Comparison of ENCODE assay signal across 3 cellular contexts in the genomic region with DNA sequence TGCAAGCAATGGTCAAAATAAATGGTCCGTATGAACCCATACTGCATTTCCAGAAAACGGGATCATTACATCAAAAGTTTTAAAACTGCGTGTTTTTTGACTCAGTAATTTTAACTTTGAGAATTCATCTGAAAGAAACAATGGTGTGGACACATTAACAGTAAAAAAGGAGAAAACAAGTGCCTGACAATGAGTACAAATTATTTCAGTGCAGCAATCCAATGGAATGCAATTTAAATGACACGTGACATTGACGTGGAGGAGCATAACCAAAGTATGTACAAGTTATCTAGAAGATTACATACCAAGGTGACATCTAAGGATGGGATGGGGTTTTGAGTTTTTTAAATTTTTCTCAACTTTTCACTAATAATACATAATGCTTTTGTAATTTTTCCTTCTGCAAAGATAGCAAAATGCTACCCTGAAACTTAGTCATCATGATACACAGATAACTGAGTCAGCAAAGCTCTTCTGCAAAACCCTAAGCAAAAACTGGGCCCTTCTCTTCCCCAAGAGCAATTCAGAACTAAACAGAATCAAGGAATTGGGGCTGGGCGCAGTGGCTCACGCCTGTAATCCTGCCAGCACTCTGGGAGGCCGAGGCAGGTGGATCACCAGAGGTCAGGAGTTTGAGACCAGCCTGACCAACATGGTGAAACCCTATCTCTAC.
TF ChIP-seq lines count a peak whose summit lies in the region.

No MANE protein-coding gene starts in this region.

TF ChIP-seq in HepG2, 621 proteins besides CTCF, POLR2A, EP300 and RAD21 (continues in another document):
- TF ChIP-seq RBFOX2 (IDR thresholded peaks at IDR 0.05; ENCODE audit: low read depth, low read length) (peak; percentile 37), BHLHE40 (IDR thresholded peaks at IDR 0.05; ENCODE audit: low read length) (no peak), ZNF616 (CRISPR knock-in tag; IDR thresholded peaks at IDR 0.05; ENCODE audit: low read depth) (no peak), MIER2 (CRISPR knock-in tag; IDR thresholded peaks at IDR 0.05) (no peak), ZNF615 (CRISPR knock-in tag; IDR thresholded peaks at IDR 0.05; ENCODE audit: borderline replicate concordance) (no peak), SMC3 (IDR thresholded peaks at IDR 0.05; ENCODE audit: low read length) (no peak), ZNF713 (CRISPR knock-in tag; IDR thresholded peaks at IDR 0.05) (no peak), SNAPC2 (CRISPR knock-in tag; IDR thresholded peaks at IDR 0.05) (0 out of 2 replicates have a peak, but pooled peaks have one; percentile 47), MAFK (conservative IDR thresholded peaks at IDR 0.05 in 1 of 2, IDR thresholded peaks at IDR 0.05 in 1 of 2; ENCODE audit: low read length in 2 of 2) (peak; percentile 74 to 85), CREB1 (IDR thresholded peaks at IDR 0.05) (no peak), CREB1 (CRISPR knock-in tag; IDR thresholded peaks at IDR 0.05) (no peak), CENPT (CRISPR knock-in tag; IDR thresholded peaks at IDR 0.05; ENCODE audit: low read depth) (no peak), NFE2L1 (CRISPR knock-in tag; IDR thresholded peaks at IDR 0.05; ENCODE audit: borderline replicate concordance) (no peak), NR1H2 (CRISPR knock-in tag; IDR thresholded peaks at IDR 0.05; ENCODE audit: borderline replicate concordance, low read depth) (no peak), ZBTB1 (CRISPR knock-in tag; IDR thresholded peaks at IDR 0.05; ENCODE audit: borderline replicate concordance) (no peak)
- TF ChIP-seq, protein P1, sequence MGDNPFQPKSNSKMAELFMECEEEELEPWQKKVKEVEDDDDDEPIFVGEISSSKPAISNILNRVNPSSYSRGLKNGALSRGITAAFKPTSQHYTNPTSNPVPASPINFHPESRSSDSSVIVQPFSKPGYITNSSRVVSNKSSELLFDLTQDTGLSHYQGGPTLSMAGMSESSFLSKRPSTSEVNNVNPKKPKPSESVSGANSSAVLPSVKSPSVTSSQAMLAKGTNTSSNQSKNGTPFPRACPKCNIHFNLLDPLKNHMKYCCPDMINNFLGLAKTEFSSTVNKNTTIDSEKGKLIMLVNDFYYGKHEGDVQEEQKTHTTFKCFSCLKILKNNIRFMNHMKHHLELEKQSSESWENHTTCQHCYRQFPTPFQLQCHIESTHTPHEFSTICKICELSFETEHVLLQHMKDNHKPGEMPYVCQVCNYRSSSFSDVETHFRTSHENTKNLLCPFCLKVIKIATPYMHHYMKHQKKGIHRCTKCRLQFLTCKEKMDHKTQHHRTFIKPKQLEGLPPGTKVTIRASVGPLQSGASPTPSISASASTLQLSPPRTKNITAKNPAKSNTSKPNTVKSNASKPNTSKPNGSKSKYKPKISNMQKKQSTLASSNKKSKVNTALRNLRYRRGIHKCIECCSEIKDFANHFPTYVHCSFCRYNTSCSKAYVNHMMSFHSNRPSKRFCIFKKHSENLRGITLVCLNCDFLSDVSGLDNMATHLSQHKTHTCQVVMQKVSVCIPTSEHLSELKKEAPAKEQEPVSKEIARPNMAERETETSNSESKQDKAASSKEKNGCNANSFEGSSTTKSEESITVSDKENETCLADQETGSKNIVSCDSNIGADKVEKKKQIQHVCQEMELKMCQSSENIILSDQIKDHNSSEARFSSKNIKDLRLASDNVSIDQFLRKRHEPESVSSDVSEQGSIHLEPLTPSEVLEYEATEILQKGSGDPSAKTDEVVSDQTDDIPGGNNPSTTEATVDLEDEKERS (CRISPR knock-in tag; IDR thresholded peaks at IDR 0.05) = 0 out of 2 replicates have a peak, but pooled peaks have one; percentile 51
- TF ChIP-seq, protein P2, sequence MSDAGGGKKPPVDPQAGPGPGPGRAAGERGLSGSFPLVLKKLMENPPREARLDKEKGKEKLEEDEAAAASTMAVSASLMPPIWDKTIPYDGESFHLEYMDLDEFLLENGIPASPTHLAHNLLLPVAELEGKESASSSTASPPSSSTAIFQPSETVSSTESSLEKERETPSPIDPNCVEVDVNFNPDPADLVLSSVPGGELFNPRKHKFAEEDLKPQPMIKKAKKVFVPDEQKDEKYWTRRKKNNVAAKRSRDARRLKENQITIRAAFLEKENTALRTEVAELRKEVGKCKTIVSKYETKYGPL (CRISPR knock-in tag; IDR thresholded peaks at IDR 0.05) = no peak
- TF ChIP-seq, protein P3, sequence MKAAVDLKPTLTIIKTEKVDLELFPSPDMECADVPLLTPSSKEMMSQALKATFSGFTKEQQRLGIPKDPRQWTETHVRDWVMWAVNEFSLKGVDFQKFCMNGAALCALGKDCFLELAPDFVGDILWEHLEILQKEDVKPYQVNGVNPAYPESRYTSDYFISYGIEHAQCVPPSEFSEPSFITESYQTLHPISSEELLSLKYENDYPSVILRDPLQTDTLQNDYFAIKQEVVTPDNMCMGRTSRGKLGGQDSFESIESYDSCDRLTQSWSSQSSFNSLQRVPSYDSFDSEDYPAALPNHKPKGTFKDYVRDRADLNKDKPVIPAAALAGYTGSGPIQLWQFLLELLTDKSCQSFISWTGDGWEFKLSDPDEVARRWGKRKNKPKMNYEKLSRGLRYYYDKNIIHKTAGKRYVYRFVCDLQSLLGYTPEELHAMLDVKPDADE (CRISPR knock-in tag; IDR thresholded peaks at IDR 0.05) = no peak

TF ChIP-seq in HEK293, 187 proteins besides CTCF, POLR2A, EP300 and RAD21:
- TF ChIP-seq, protein P4, sequence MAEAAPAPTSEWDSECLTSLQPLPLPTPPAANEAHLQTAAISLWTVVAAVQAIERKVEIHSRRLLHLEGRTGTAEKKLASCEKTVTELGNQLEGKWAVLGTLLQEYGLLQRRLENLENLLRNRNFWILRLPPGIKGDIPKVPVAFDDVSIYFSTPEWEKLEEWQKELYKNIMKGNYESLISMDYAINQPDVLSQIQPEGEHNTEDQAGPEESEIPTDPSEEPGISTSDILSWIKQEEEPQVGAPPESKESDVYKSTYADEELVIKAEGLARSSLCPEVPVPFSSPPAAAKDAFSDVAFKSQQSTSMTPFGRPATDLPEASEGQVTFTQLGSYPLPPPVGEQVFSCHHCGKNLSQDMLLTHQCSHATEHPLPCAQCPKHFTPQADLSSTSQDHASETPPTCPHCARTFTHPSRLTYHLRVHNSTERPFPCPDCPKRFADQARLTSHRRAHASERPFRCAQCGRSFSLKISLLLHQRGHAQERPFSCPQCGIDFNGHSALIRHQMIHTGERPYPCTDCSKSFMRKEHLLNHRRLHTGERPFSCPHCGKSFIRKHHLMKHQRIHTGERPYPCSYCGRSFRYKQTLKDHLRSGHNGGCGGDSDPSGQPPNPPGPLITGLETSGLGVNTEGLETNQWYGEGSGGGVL (tag by site-specific recombination; IDR thresholded peaks at IDR 0.05) = no peak
- TF ChIP-seq, protein P5, sequence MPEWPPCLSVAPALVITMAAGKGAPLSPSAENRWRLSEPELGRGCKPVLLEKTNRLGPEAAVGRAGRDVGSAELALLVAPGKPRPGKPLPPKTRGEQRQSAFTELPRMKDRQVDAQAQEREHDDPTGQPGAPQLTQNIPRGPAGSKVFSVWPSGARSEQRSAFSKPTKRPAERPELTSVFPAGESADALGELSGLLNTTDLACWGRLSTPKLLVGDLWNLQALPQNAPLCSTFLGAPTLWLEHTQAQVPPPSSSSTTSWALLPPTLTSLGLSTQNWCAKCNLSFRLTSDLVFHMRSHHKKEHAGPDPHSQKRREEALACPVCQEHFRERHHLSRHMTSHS (tag by site-specific recombination; IDR thresholded peaks at IDR 0.05) = no peak
- TF ChIP-seq, protein P6, sequence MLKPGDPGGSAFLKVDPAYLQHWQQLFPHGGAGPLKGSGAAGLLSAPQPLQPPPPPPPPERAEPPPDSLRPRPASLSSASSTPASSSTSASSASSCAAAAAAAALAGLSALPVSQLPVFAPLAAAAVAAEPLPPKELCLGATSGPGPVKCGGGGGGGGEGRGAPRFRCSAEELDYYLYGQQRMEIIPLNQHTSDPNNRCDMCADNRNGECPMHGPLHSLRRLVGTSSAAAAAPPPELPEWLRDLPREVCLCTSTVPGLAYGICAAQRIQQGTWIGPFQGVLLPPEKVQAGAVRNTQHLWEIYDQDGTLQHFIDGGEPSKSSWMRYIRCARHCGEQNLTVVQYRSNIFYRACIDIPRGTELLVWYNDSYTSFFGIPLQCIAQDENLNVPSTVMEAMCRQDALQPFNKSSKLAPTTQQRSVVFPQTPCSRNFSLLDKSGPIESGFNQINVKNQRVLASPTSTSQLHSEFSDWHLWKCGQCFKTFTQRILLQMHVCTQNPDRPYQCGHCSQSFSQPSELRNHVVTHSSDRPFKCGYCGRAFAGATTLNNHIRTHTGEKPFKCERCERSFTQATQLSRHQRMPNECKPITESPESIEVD (tag by site-specific recombination; IDR thresholded peaks at IDR 0.05) = peak; percentile 41; the same call in 1 of the 2 replicates

TF ChIP-seq in GM12878, 131 proteins besides CTCF, POLR2A, EP300 and RAD21:
- TF ChIP-seq POLR2AphosphoS5 (IDR thresholded peaks at IDR 0.05; ENCODE audit: low read length) (0 out of 2 replicates have a peak, but pooled peaks have one; percentile 31), KLF5 (IDR thresholded peaks at IDR 0.05; ENCODE audit: partially characterized antibody) (no peak)
